ENCODE assay signal across 13 cellular contexts in the genomic region with DNA sequence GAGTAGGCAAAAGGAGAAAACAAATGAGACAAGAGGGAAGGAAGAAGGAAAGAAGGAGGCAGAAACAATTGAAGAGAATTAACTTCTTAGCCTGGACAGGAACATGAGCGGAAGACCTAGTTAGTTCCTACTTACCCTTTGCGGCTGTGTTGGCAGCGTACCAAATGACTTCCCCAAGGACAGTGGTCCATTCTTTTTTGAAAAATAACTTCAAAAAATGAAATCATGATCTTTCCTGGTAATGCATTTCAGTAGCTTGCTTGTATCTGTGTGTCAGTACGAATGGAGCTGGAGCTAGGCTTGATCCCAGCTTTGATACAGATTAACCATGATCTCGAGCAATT. TPM values are rescaled to one million over a fixed set of nuclear protein-coding genes. Genes with fewer than 3 reads are reported as not detected.
DNase-seq lines count a peak whose midpoint lies in the region; ATAC-seq and TF ChIP-seq lines count a peak whose summit lies in the region.
"Had no signal": no experiment of that assay in that cellular context is flagged by ENCODE, and none has a peak within 500 bp of the region (broad histone marks: within the 10 kb centered on the region; RNA-seq: fewer than 3 reads in every experiment).

No MANE protein-coding gene starts in this region.

- H3K27ac ChIP-seq in SJCRH30 (peak overlapping the region; percentile 49), cardiac muscle cell (peak overlapping the region; percentile 89)

- no peaks in the 10 kb centered on the region for H3K9me3 ChIP-seq in SJCRH30 (replicated peaks)
- no peaks in the 10 kb centered on the region for H3K9me3 ChIP-seq in cardiac muscle cell (ENCODE audit: low read depth)
- H3K9me3 ChIP-seq: mucosa of descending colon had no signal

- H3K36me3 ChIP-seq in SJCRH30 (no peaks in the 10 kb centered on the region), cardiac muscle cell (no peaks in the 10 kb centered on the region)

- in situ Hi-C loops in GM13977 (cut with MboI; ENCODE audit: low pct_unique_long_range_greater_than_20kb, low sequenced_read_pairs, unreplicated experiment) = no loop called here

- TF ChIP-seq CTCF in cardiac muscle cell (IDR thresholded peaks at IDR 0.05; ENCODE audit: low read depth, low read length) = no peak
- TF ChIP-seq CTCF in GM13977 (IDR thresholded peaks at IDR 0.05; ENCODE audit: extremely low read depth, insufficient read depth, missing control alignments) = no peak

- no peak for ATAC-seq in GM18867 (IDR thresholded peaks at IDR 0.05; ENCODE audit: unreplicated experiment)
- ATAC-seq: CD8-positive, alpha-beta T cell; mucosa of descending colon had no signal

- DNase-seq in DMS 273 treated with DMSO at 0.1 percent for 48 hours (lab: John Stamatoyannopoulos, UW) = peak; percentile 57
- peak; percentile 52 to 68 for DNase-seq in SJCRH30
- peak in 1 of 2 donors; percentile 50 for DNase-seq in cardiac muscle cell (ENCODE audit: low read depth in 1 of 2, low spot score in 1 of 2)
- DNase-seq in pulmonary artery endothelial cell (ENCODE audit: low read depth, low spot score) = peak; percentile 30
- no peak for DNase-seq in GM19238 (ENCODE audit: insufficient read length, low spot score)
- DNase-seq in GM13977 (ENCODE audit: low spot score) = no peak
- no peak for DNase-seq in NCI-H2029 treated with DMSO at 0.1 percent for 48 hours (lab: John Stamatoyannopoulos, UW)
- DNase-seq: CD8-positive, alpha-beta T cell; mucosa of descending colon; NCI-H1092 treated with DMSO at 0.1 percent for 48 hours; NCI-H524 treated with DMSO at 0.1 percent for 48 hours; retina had no signal

- H3K4me3 ChIP-seq in SJCRH30 (peak overlapping the region; percentile 21), cardiac muscle cell (no peak overlapping the region)
- H3K4me3 ChIP-seq: mucosa of descending colon had no signal

- H3K4me1 ChIP-seq in SJCRH30 (peaks cover 11% of the 10 kb centered on the region), cardiac muscle cell (ENCODE audit: low read depth) (peaks cover 12% of the 10 kb centered on the region)

- no peaks in the 10 kb centered on the region for H3K27me3 ChIP-seq in SJCRH30
- H3K27me3 ChIP-seq in cardiac muscle cell = no peaks in the 10 kb centered on the region

RNA-seq across cellular contexts. Expression of a gene that starts 41.5 kb away (rescaled TPM):
- total RNA-seq in SJCRH30 (2014; rRNA removed; shearing (Covaris generic)) = not detected in 2 replicates
- total RNA-seq in cardiac muscle cell (not detected in 2 replicates), pulmonary artery endothelial cell (0.26 and 0.78 TPM in 2 replicates)
- not detected in 2 replicates for polyA plus RNA-seq in cardiac muscle cell
- total RNA-seq: CD8-positive, alpha-beta T cell had no signal

Comparison
In these comparisons a context has a peak if more than half of its experiments do, and no peak if none do; other contexts are left out.
1. DNase-seq: peak in DMS 273 treated with DMSO at 0.1 percent for 48 hours (single experiment), SJCRH30 (2 of 2) and pulmonary artery endothelial cell (single experiment); none in GM19238 (single experiment), GM13977 (single experiment) and NCI-H2029 treated with DMSO at 0.1 percent for 48 hours (single experiment).